Comparison of ENCODE assay signal across 11 cellular contexts in genomic region chr2:190637331-190637734, GRCh38. TPM values are rescaled to one million over a fixed set of nuclear protein-coding genes. Genes with fewer than 3 reads are reported as not detected.
DNase-seq lines count a peak whose midpoint lies in the region; ATAC-seq and TF ChIP-seq lines count a peak whose summit lies in the region.
"Had no signal": no experiment of that assay in that cellular context is flagged by ENCODE, and none has a peak within 500 bp of the region (broad histone marks: within the 10 kb centered on the region; RNA-seq: fewer than 3 reads in every experiment).

No MANE protein-coding gene starts in this region.

- H3K18ac ChIP-seq in mesendoderm (ENCODE audit: low read length), result no peak overlapping the region

- peaks cover 11% of the 10 kb centered on the region for H3K4me1 Mint-ChIP-seq in activated CD4-positive, alpha-beta T cell treated with anti-CD3 and anti-CD28 coated beads for 36 hours
- peaks cover 28% of the 10 kb centered on the region for H3K4me1 Mint-ChIP-seq in type B pancreatic cell (ENCODE audit: unreplicated experiment)
- no peaks in the 10 kb centered on the region for H3K4me1 Mint-ChIP-seq in activated CD8-positive, alpha-beta T cell treated with anti-CD3 and anti-CD28 coated beads, Interleukin-2, amount 10 ng/mL, durations not matched to agents 7 days and 5 days (ENCODE audit: low read depth)

- no peaks in the 10 kb centered on the region for H3K27me3 ChIP-seq in mesendoderm (ENCODE audit: insufficient read depth, low read length, poor library complexity)

- H3K4me3 ChIP-seq in cardiac fibroblast (replicated peaks in 1 of 2; ENCODE audit: low read depth in 2 of 2, low read length in 2 of 2) (no peak overlapping the region), mesendoderm (ENCODE audit: low read length) (no peak overlapping the region)

- CTCF ChIA-PET in activated CD4-positive, alpha-beta T cell treated with anti-CD3 and anti-CD28 coated beads for 36 hours (lab: Charles Lee), result interaction anchor here (1.0 to 4.1 kb wide), 2 partner anchors 9 to 43 kb away, joined by 4 to 20 read pairs; no protein-coding TSS in a partner anchor
- CTCF ChIA-PET in activated CD8-positive, alpha-beta T cell treated with anti-CD3 and anti-CD28 coated beads, Interleukin-2, amount 10 ng/mL, durations not matched to agents 7 days and 5 days (lab: Charles Lee), result no interaction called here

- H4K5ac ChIP-seq in mesendoderm (ENCODE audit: low read length), result no peak overlapping the region

- no peak overlapping the region for H3K4me2 ChIP-seq in mesendoderm (ENCODE audit: low read length)

- no peak overlapping the region for H3K27ac Mint-ChIP-seq in activated CD4-positive, alpha-beta T cell treated with anti-CD3 and anti-CD28 coated beads for 36 hours
- H3K27ac Mint-ChIP-seq in type B pancreatic cell, result peak overlapping the region; percentile 21
- no peak overlapping the region for H3K27ac Mint-ChIP-seq in activated CD8-positive, alpha-beta T cell treated with anti-CD3 and anti-CD28 coated beads, Interleukin-2, amount 10 ng/mL, durations not matched to agents 7 days and 5 days

- peak overlapping the region; percentile 75 for H3K56ac ChIP-seq in mesendoderm (ENCODE audit: low read length)

- peak overlapping the region; percentile 8 for H2BK5ac ChIP-seq in mesendoderm (ENCODE audit: low read length)

- DNase-seq in activated CD4-positive, alpha-beta T cell treated with anti-CD3 and anti-CD28 coated beads for 36 hours, result no peak
- no peak for DNase-seq in activated CD4-positive, alpha-beta T cell treated with anti-CD3 and anti-CD28 coated beads, Interleukin-2, amount 50 U/mL, for 48 hours
- peak; percentile 77 to 79 for DNase-seq in cardiac fibroblast (ENCODE audit: low read depth in 2 of 2)
- DNase-seq in mesendoderm, result peak; percentile 83
- no peak for DNase-seq in type B pancreatic cell (ENCODE audit: extremely low spot score, unreplicated experiment)
- DNase-seq in activated CD8-positive, alpha-beta T cell treated with anti-CD3 and anti-CD28 coated beads, Interleukin-2, amount 10 ng/mL, durations not matched to agents 7 days and 5 days, result no peak
- no peak for DNase-seq in SW480 (ENCODE audit: low spot score)
- DNase-seq: effector CD4-positive, alpha-beta T cell; small intestine had no signal

- no peaks in the 10 kb centered on the region for H3K36me3 ChIP-seq in mesendoderm (ENCODE audit: control insufficient read depth, insufficient read depth, low read length)

- no peak overlapping the region for H3K4me3 Mint-ChIP-seq in activated CD4-positive, alpha-beta T cell treated with anti-CD3 and anti-CD28 coated beads for 36 hours
- peak overlapping the region; percentile 1 for H3K4me3 Mint-ChIP-seq in type B pancreatic cell
- no peak overlapping the region for H3K4me3 Mint-ChIP-seq in activated CD8-positive, alpha-beta T cell treated with anti-CD3 and anti-CD28 coated beads, Interleukin-2, amount 10 ng/mL, durations not matched to agents 7 days and 5 days

- no peaks in the 10 kb centered on the region for H3K79me1 ChIP-seq in mesendoderm (ENCODE audit: low read length)

- H3K4ac ChIP-seq in mesendoderm (ENCODE audit: low read depth, low read length), result no peak overlapping the region

- POLR2A ChIA-PET in activated CD4-positive, alpha-beta T cell treated with anti-CD3 and anti-CD28 coated beads for 36 hours (lab: Charles Lee), result no interaction called here
- POLR2A ChIA-PET in activated CD8-positive, alpha-beta T cell treated with anti-CD3 and anti-CD28 coated beads, Interleukin-2, amount 10 ng/mL, durations not matched to agents 7 days and 5 days (lab: Charles Lee), result no interaction called here

- H3K4me1 ChIP-seq in mesendoderm (ENCODE audit: control insufficient read depth, low read depth, low read length), result peaks cover 14% of the 10 kb centered on the region

- ATAC-seq in activated CD4-positive, alpha-beta T cell treated with anti-CD3 and anti-CD28 coated beads for 36 hours, result peak; percentile 26
- ATAC-seq in HG02970 (IDR thresholded peaks at IDR 0.05; ENCODE audit: low FRiP score, unreplicated experiment), result no peak
- no peak for ATAC-seq in activated CD8-positive, alpha-beta T cell treated with anti-CD3 and anti-CD28 coated beads, Interleukin-2, amount 10 ng/mL, durations not matched to agents 7 days and 5 days

- no peak overlapping the region for H3K23ac ChIP-seq in mesendoderm (ENCODE audit: low read length)

- no peak overlapping the region for H2AK5ac ChIP-seq in mesendoderm (ENCODE audit: low read length)

- no peak overlapping the region for H2BK120ac ChIP-seq in mesendoderm (ENCODE audit: low read depth, low read length)

- H3K79me2 ChIP-seq in mesendoderm (ENCODE audit: control insufficient read depth, insufficient read depth, low read length), result no peaks in the 10 kb centered on the region

- no peak overlapping the region for H2BK15ac ChIP-seq in mesendoderm (replicated peaks; ENCODE audit: low read depth)

- TF ChIP-seq CTCF in cardiac fibroblast (IDR thresholded peaks at IDR 0.05; ENCODE audit: low read depth, low read length), result no peak
- no peak for TF ChIP-seq CTCF in type B pancreatic cell (conservative IDR thresholded peaks at IDR 0.05)

- no peaks in the 10 kb centered on the region for H3K9me3 Mint-ChIP-seq in activated CD4-positive, alpha-beta T cell treated with anti-CD3 and anti-CD28 coated beads for 36 hours (ENCODE audit: low read depth)
- no peaks in the 10 kb centered on the region for H3K9me3 Mint-ChIP-seq in type B pancreatic cell
- no peaks in the 10 kb centered on the region for H3K9me3 Mint-ChIP-seq in activated CD8-positive, alpha-beta T cell treated with anti-CD3 and anti-CD28 coated beads, Interleukin-2, amount 10 ng/mL, durations not matched to agents 7 days and 5 days (ENCODE audit: insufficient read depth)
- H3K9me3 Mint-ChIP-seq: IgD-negative memory B cell had no signal

- no CpG with 5 or more reads among the region's 1 CpG for WGBS in mesendoderm (ENCODE audit: extremely low coverage, insufficient coverage, low lambda C conversion rate)

- H3K27me3 Mint-ChIP-seq in activated CD4-positive, alpha-beta T cell treated with anti-CD3 and anti-CD28 coated beads for 36 hours, result no peaks in the 10 kb centered on the region
- H3K27me3 Mint-ChIP-seq in type B pancreatic cell, result no peaks in the 10 kb centered on the region
- no peaks in the 10 kb centered on the region for H3K27me3 Mint-ChIP-seq in activated CD8-positive, alpha-beta T cell treated with anti-CD3 and anti-CD28 coated beads, Interleukin-2, amount 10 ng/mL, durations not matched to agents 7 days and 5 days (ENCODE audit: low read depth)
- H3K27me3 Mint-ChIP-seq: IgD-negative memory B cell had no signal

- H3K36me3 Mint-ChIP-seq in activated CD4-positive, alpha-beta T cell treated with anti-CD3 and anti-CD28 coated beads for 36 hours (ENCODE audit: low read depth), result no peaks in the 10 kb centered on the region
- no peaks in the 10 kb centered on the region for H3K36me3 Mint-ChIP-seq in type B pancreatic cell
- H3K36me3 Mint-ChIP-seq in activated CD8-positive, alpha-beta T cell treated with anti-CD3 and anti-CD28 coated beads, Interleukin-2, amount 10 ng/mL, durations not matched to agents 7 days and 5 days (ENCODE audit: low read depth), result no peaks in the 10 kb centered on the region
- H3K36me3 Mint-ChIP-seq: IgD-negative memory B cell had no signal

- peak overlapping the region; percentile 8 for H3K9ac ChIP-seq in mesendoderm (ENCODE audit: low read length)

- H3K27ac ChIP-seq in mesendoderm (ENCODE audit: low read depth, low read length), result no peak overlapping the region

- no peak overlapping the region for H4K8ac ChIP-seq in mesendoderm (ENCODE audit: low read depth, low read length)

- intact Hi-C loops in activated CD4-positive, alpha-beta T cell treated with anti-CD3 and anti-CD28 coated beads for 36 hours (cut with DNase I, micrococcal nuclease), result loop anchor here in 1 of 2 experiments (2.0 kb wide), 1 partner anchor 165 kb away; no protein-coding TSS in a partner anchor

RNA-seq across cellular contexts. Expression of gene NAB1, which starts 11.6 kb away (rescaled TPM):
- total RNA-seq in activated CD4-positive, alpha-beta T cell treated with anti-CD3 and anti-CD28 coated beads for 36 hours, result 10 to 100 TPM; 41.4 to 43.6 TPM
- polyA plus RNA-seq in mesendoderm (2013, experiment 1 of 2), result 17.5 TPM
- 17.0 TPM for polyA plus RNA-seq in mesendoderm (2013, experiment 2 of 2)
- 32.9 and 39.7 TPM in 2 replicates for total RNA-seq in type B pancreatic cell (ENCODE audit: low replicate concordance)
- 10 to 100 TPM; 23.4 to 23.7 TPM for total RNA-seq in activated CD8-positive, alpha-beta T cell treated with anti-CD3 and anti-CD28 coated beads, Interleukin-2, amount 10 ng/mL, durations not matched to agents 7 days and 5 days

Comparison
In these comparisons a context has a peak if more than half of its experiments do, and no peak if none do; other contexts are left out.
1. DNase-seq: peak in cardiac fibroblast (2 of 2) and mesendoderm (single experiment); none in activated CD4-positive, alpha-beta T cell treated with anti-CD3 and anti-CD28 coated beads for 36 hours (single experiment), activated CD4-positive, alpha-beta T cell treated with anti-CD3 and anti-CD28 coated beads, Interleukin-2, amount 50 U/mL, for 48 hours (0 of 2), type B pancreatic cell (single experiment), activated CD8-positive, alpha-beta T cell treated with anti-CD3 and anti-CD28 coated beads, Interleukin-2, amount 10 ng/mL, durations not matched to agents 7 days and 5 days (single experiment) and SW480 (single experiment).